Comparison of ENCODE assay signal across 11 cellular contexts in genomic region chr17:30917050-30917449, GRCh38. TPM values are rescaled to one million over a fixed set of nuclear protein-coding genes. Genes with fewer than 3 reads are reported as not detected.
"Had no signal": no experiment of that assay in that cellular context is flagged by ENCODE, and none has a peak within 500 bp of the region (broad histone marks: within the 10 kb centered on the region; RNA-seq: fewer than 3 reads in every experiment).

No MANE protein-coding gene starts in this region.

- H3K27ac ChIP-seq: GM23248 had no signal

- ATAC-seq: GM23338, HCT116 had no signal

- DNase-seq: GM23248, GOT3, H7, H9, HCEC 1CT, HFFc6 had no signal

- H3K4me2 ChIP-seq: GM23338 had no signal

- H2AFZ ChIP-seq: GM23248, GM23338 had no signal

- H3K9me3 ChIP-seq: HAP-1 had no signal

- FAIRE-seq: H1, H54 had no signal

- H3K9ac ChIP-seq: GM23248 had no signal

- H3K36me3 ChIP-seq: HAP-1 had no signal

- H3K4me3 ChIP-seq: GM23248, GM23338, HAP-1 had no signal

RNA-seq across cellular contexts. Expression of gene ADAP2, which starts 4.7 kb away (rescaled TPM):
- total RNA-seq: GM23248 had no signal
